Comparison of ENCODE assay signal across 8 cellular contexts in genomic region chr19:7874080-7874856, GRCh38. TPM values are rescaled to one million over a fixed set of nuclear protein-coding genes. Genes with fewer than 3 reads are reported as not detected.
DNase-seq lines count a peak whose midpoint lies in the region; ATAC-seq and TF ChIP-seq lines count a peak whose summit lies in the region.

Gene PRR36 (minus strand): TSS chr19:7874390. CDS start chr19:7873689, 701 bp downstream.

- H3K36me3 ChIP-seq in CD8-positive, alpha-beta T cell (ENCODE audit: insufficient read depth, low read length) = no peaks in the 10 kb centered on the region
- H3K36me3 ChIP-seq in Loucy (ENCODE audit: insufficient read depth, low read length) (no peaks in the 10 kb centered on the region), heart right ventricle (no peaks in the 10 kb centered on the region), uterus (no peaks in the 10 kb centered on the region)

- H3K4me1 ChIP-seq in CD8-positive, alpha-beta T cell (ENCODE audit: insufficient read depth, low read length) = peaks cover 49% of the 10 kb centered on the region
- H3K4me1 ChIP-seq in Loucy (ENCODE audit: insufficient read depth, low read length, poor library complexity, severe bottlenecking) (peaks cover 16% of the 10 kb centered on the region), heart right ventricle (peaks cover 2 to 46% (median 27%) of the 10 kb centered on the region in 9 donors), uterus (peaks cover 0 to 17% of the 10 kb centered on the region in 2 donors)

- intact Hi-C loops in CD8-positive, alpha-beta T cell (cut with DNase I, micrococcal nuclease) = no loop called here
- intact Hi-C loops in heart right ventricle (cut with DNase I) (no loop called here), uterus (cut with DNase I; ENCODE audit: low total_unique reads) (no loop called here)

- H3K9ac ChIP-seq in Loucy (ENCODE audit: low read depth, low read length, poor library complexity, severe bottlenecking) = peak within 1 kb of the TSS; percentile 79

- H3K79me2 ChIP-seq in Loucy (ENCODE audit: insufficient read depth, low read length) = no peaks in the 10 kb centered on the region

- no peak for TF ChIP-seq CTCF in CD8-positive, alpha-beta T cell (IDR thresholded peaks at IDR 0.05)
- no peak for TF ChIP-seq CTCF in Loucy (conservative IDR thresholded peaks at IDR 0.05; ENCODE audit: low read length)
- no peak for TF ChIP-seq CTCF in heart right ventricle (IDR thresholded peaks at IDR 0.05)
- TF ChIP-seq CTCF in retinal pigment epithelial cell (conservative IDR thresholded peaks at IDR 0.05; ENCODE audit: low read depth, low read length) = no peak
- TF ChIP-seq CTCF in uterus (IDR thresholded peaks at IDR 0.05) = no peak

- POLR2A ChIA-PET in CD8-positive, alpha-beta T cell (lab: Charles Lee) = interaction anchor here (0.8 kb wide), 1 partner anchor 26 kb away, joined by 3 read pairs; no protein-coding TSS in a partner anchor

- H3K4me3 ChIP-seq in CD8-positive, alpha-beta T cell (ENCODE audit: low read depth, low read length) = peak within 1 kb of the TSS; percentile 57
- H3K4me3 ChIP-seq in Loucy (ENCODE audit: low read length, poor library complexity, severe bottlenecking) (peak within 1 kb of the TSS; percentile 78), heart right ventricle (peak within 1 kb of the TSS in 9 of 10 donors; percentile 26 to 49 (median 36)), retinal pigment epithelial cell (ENCODE audit: low read length) (peak within 1 kb of the TSS; percentile 73), uterus (no peak within 1 kb of the TSS)

- peaks cover 4% of the 10 kb centered on the region; the same call in 1 of the 2 replicates for H3F3A ChIP-seq in Loucy (ENCODE audit: low read depth)

- ATAC-seq in CD8-positive, alpha-beta T cell = no peak
- peak in 1 of 8 donors; percentile 19 for ATAC-seq in heart right ventricle
- no peak for ATAC-seq in GM18909 (IDR thresholded peaks at IDR 0.05; ENCODE audit: poor library complexity, unreplicated experiment)

- H3K27ac Mint-ChIP-seq in CD8-positive, alpha-beta T cell = no peak within 1 kb of the TSS

- no peak for TF ChIP-seq POLR2A in uterus (IDR thresholded peaks at IDR 0.05)

- H3K9me2 ChIP-seq in Loucy (replicated peaks; ENCODE audit: low read depth, low read length) = no peaks in the 10 kb centered on the region

- peaks cover 4% of the 10 kb centered on the region for H3K27me3 ChIP-seq in CD8-positive, alpha-beta T cell (ENCODE audit: insufficient read depth, low read length)
- no peaks in the 10 kb centered on the region for H3K27me3 ChIP-seq in Loucy (ENCODE audit: insufficient read depth, low read length, poor library complexity, severe bottlenecking)
- peaks cover 6 to 54% (median 36%) of the 10 kb centered on the region in 7 donors for H3K27me3 ChIP-seq in heart right ventricle
- H3K27me3 ChIP-seq in uterus = peaks cover 9 to 19% of the 10 kb centered on the region in 2 donors

- H4K20me1 ChIP-seq in Loucy (ENCODE audit: insufficient read depth, low read length, poor library complexity, severe bottlenecking) = no peaks in the 10 kb centered on the region

- H3K27me3 Mint-ChIP-seq in CD8-positive, alpha-beta T cell (ENCODE audit: low read depth) = peaks cover 18% of the 10 kb centered on the region

- peaks cover 30% of the 10 kb centered on the region for H3K4me1 Mint-ChIP-seq in CD8-positive, alpha-beta T cell (ENCODE audit: low read depth)

- no peaks in the 10 kb centered on the region for H3K9me3 Mint-ChIP-seq in CD8-positive, alpha-beta T cell

- H2AFZ ChIP-seq in Loucy (ENCODE audit: low read length) = peak within 1 kb of the TSS; percentile 95

- CTCF ChIA-PET in CD8-positive, alpha-beta T cell (lab: Charles Lee) = interaction anchor here (1.3 kb wide), 1 partner anchor 70 kb away, joined by 4 read pairs; no protein-coding TSS in a partner anchor

- no peak within 1 kb of the TSS for H3K27ac ChIP-seq in CD8-positive, alpha-beta T cell (ENCODE audit: low read depth, low read length)
- H3K27ac ChIP-seq in heart right ventricle (no peak within 1 kb of the TSS), uterus (no peak within 1 kb of the TSS)

- H3K9me3 ChIP-seq in CD8-positive, alpha-beta T cell (ENCODE audit: low read length) = no peaks in the 10 kb centered on the region
- H3K9me3 ChIP-seq in Loucy (ENCODE audit: insufficient read depth, low read depth, low read length) (no peaks in the 10 kb centered on the region), heart right ventricle (no peaks in the 10 kb centered on the region), uterus (no peaks in the 10 kb centered on the region)

- peak within 1 kb of the TSS; percentile 73 for H3K4me3 Mint-ChIP-seq in CD8-positive, alpha-beta T cell

- H3K4me2 ChIP-seq in Loucy (ENCODE audit: low read depth, low read length, poor library complexity, severe bottlenecking) = peak within 1 kb of the TSS; percentile 67

- H3K36me3 Mint-ChIP-seq in CD8-positive, alpha-beta T cell = no peaks in the 10 kb centered on the region

- DNase-seq in CD8-positive, alpha-beta T cell = no peak
- peak; percentile 71 for DNase-seq in SW480 (ENCODE audit: low spot score)
- no peak for DNase-seq in heart right ventricle
- no peak for DNase-seq in retinal pigment epithelial cell (ENCODE audit: low read depth)
- no peak for DNase-seq in uterus
- no peak for DNase-seq in NAMALWA (ENCODE audit: low spot score)

- 1% methylated on average over 75 to 84 of the region's 84 CpGs for WGBS in heart right ventricle, 2 donors

RNA-seq across cellular contexts. Expression of gene PRR36, which starts in this region (rescaled TPM):
- total RNA-seq in CD8-positive, alpha-beta T cell = under 1 TPM; 0.19 to 0.47 TPM
- total RNA-seq in heart right ventricle (under 1 TPM in 1 of 10 donors, not detected in 9; 0.05 TPM), uterus (under 1 TPM in 2 of 4 donors, not detected in 2; 0.35 to 0.85 TPM)
- under 1 TPM; 0.01 to 0.07 TPM for polyA plus RNA-seq in heart right ventricle

Comparison
In these comparisons a context has a peak if more than half of its experiments do, and no peak if none do; other contexts are left out.
1. H3K4me3 ChIP-seq: peak in CD8-positive, alpha-beta T cell (single experiment), Loucy (single experiment), heart right ventricle (9 of 10) and retinal pigment epithelial cell (single experiment); none in uterus (0 of 2).